In genomic region chr5:80863708-80864107, GRCh38 we compare ENCODE assay signal across 19 cellular contexts.
A peak's percentile ranks its signal among the peaks of the same experiment; 100 is the strongest.
DNase-seq lines count a peak whose midpoint lies in the region; ATAC-seq and TF ChIP-seq lines count a peak whose summit lies in the region.
"Had no signal": no experiment of that assay in that cellular context is flagged by ENCODE, and none has a peak within 500 bp of the region (broad histone marks: within the 10 kb centered on the region; RNA-seq: fewer than 3 reads in every experiment).

No MANE protein-coding gene starts in this region.

- H3K9me2 ChIP-seq in hepatocyte (replicated peaks; ENCODE audit: insufficient read depth) = no peaks in the 10 kb centered on the region

- peak overlapping the region; percentile 91 for H2BK5ac ChIP-seq in trophoblast cell (ENCODE audit: low read depth, low read length, poor library complexity)

- H3K9ac ChIP-seq in trophoblast cell (ENCODE audit: low read length) = no peak overlapping the region

- no peaks in the 10 kb centered on the region for H3K9me3 ChIP-seq in hepatocyte (ENCODE audit: low read depth)
- no peaks in the 10 kb centered on the region for H3K9me3 ChIP-seq in trophoblast cell (ENCODE audit: insufficient read depth, low read depth, low read length)

- no peaks in the 10 kb centered on the region for H3K27me3 ChIP-seq in hepatocyte
- H3K27me3 ChIP-seq in trophoblast cell (ENCODE audit: insufficient read depth, low read length) = no peaks in the 10 kb centered on the region

- H3K79me2 ChIP-seq in hepatocyte = no peaks in the 10 kb centered on the region
- peaks cover 3% of the 10 kb centered on the region for H3K79me2 ChIP-seq in trophoblast cell (ENCODE audit: control insufficient read depth, insufficient read depth, low read length, poor library complexity)

- 27% methylated on average over 3 of the region's 3 CpGs for WGBS in hepatocyte (ENCODE audit: low lambda C conversion rate, missing lambda C conversion rate)
- WGBS in trophoblast cell (ENCODE audit: extremely low coverage, insufficient coverage, insufficient read length) = no CpG with 5 or more reads among the region's 3 CpGs

- peak overlapping the region; percentile 47 for H4K12ac ChIP-seq in trophoblast cell (ENCODE audit: low read depth, low read length)

- no peaks in the 10 kb centered on the region for H3K36me3 ChIP-seq in hepatocyte (replicated peaks; ENCODE audit: insufficient read depth, low read depth)
- H3K36me3 ChIP-seq in trophoblast cell (ENCODE audit: control insufficient read depth in 1 of 2, insufficient read depth in 2 of 2, low read length in 2 of 2) = no peaks in the 10 kb centered on the region

- TF ChIP-seq CTCF in natural killer cell (IDR thresholded peaks at IDR 0.05) (no peak), hepatocyte (IDR thresholded peaks at IDR 0.05; ENCODE audit: poor library complexity) (no peak)

- H2AK5ac ChIP-seq in trophoblast cell (ENCODE audit: low read length) = no peak overlapping the region

- peaks cover 43 to 59% of the 10 kb centered on the region in 2 donors for H3K4me1 Mint-ChIP-seq in natural killer cell treated with Interleukin-12 subunit alpha and Interleukin-12 subunit beta and Interleukin-15 and Interleukin-18, amount 100 ng/mL, for 72 hours (ENCODE audit: low read depth in 2 of 2)
- H3K4me1 Mint-ChIP-seq in natural killer cell = peaks cover 10 to 11% of the 10 kb centered on the region in 2 donors
- H3K4me1 Mint-ChIP-seq in activated T-helper 1 cell treated with anti-CD3 and anti-CD28 coated beads, Interleukin-12 subunit alpha, Interleukin-12 subunit beta, Interleukin-2, Interleukin-4 antibody, amounts not matched to agents 30 ng/mL and 10 ng/mL and 1 ng/mL, durations not matched to agents 14 hours and 24 hours and 36 hours (ENCODE audit: low read depth) = peaks cover 68% of the 10 kb centered on the region

- no peak overlapping the region for H3K4ac ChIP-seq in trophoblast cell (ENCODE audit: low read depth, low read length)

- no peak for ATAC-seq in natural killer cell treated with Interleukin-12 subunit alpha and Interleukin-12 subunit beta and Interleukin-15 and Interleukin-18, amount 100 ng/mL, for 72 hours
- no peak for ATAC-seq in natural killer cell
- no peak for ATAC-seq in HG02885 (IDR thresholded peaks at IDR 0.05; ENCODE audit: poor library complexity, unreplicated experiment)
- ATAC-seq: Panc1 had no signal

- H3K36me3 Mint-ChIP-seq in natural killer cell treated with Interleukin-12 subunit alpha and Interleukin-12 subunit beta and Interleukin-15 and Interleukin-18, amount 100 ng/mL, for 72 hours = peaks cover 44% of the 10 kb centered on the region
- H3K36me3 Mint-ChIP-seq in natural killer cell = peaks cover 7% of the 10 kb centered on the region
- H3K36me3 Mint-ChIP-seq in activated T-helper 1 cell treated with anti-CD3 and anti-CD28 coated beads, Interleukin-12 subunit alpha, Interleukin-12 subunit beta, Interleukin-2, Interleukin-4 antibody, amounts not matched to agents 30 ng/mL and 10 ng/mL and 1 ng/mL, durations not matched to agents 14 hours and 24 hours and 36 hours (ENCODE audit: low read depth) = peaks cover 42% of the 10 kb centered on the region

- H3K4me3 Mint-ChIP-seq in natural killer cell treated with Interleukin-12 subunit alpha and Interleukin-12 subunit beta and Interleukin-15 and Interleukin-18, amount 100 ng/mL, for 72 hours = no peak overlapping the region
- H3K4me3 Mint-ChIP-seq in natural killer cell = no peak overlapping the region
- no peak overlapping the region for H3K4me3 Mint-ChIP-seq in activated T-helper 1 cell treated with anti-CD3 and anti-CD28 coated beads, Interleukin-12 subunit alpha, Interleukin-12 subunit beta, Interleukin-2, Interleukin-4 antibody, amounts not matched to agents 30 ng/mL and 10 ng/mL and 1 ng/mL, durations not matched to agents 14 hours and 24 hours and 36 hours
- H3K4me3 Mint-ChIP-seq: CD8-positive, alpha-beta memory T cell had no signal

- H3K4me1 ChIP-seq in hepatocyte (ENCODE audit: insufficient read depth) (no peaks in the 10 kb centered on the region), trophoblast cell (ENCODE audit: control insufficient read depth in 1 of 2, insufficient read depth in 2 of 2, low read length in 2 of 2) (peaks cover 9 to 12% of the 10 kb centered on the region in 2 experiments)

- H3K4me3 ChIP-seq in hepatocyte (no peak overlapping the region), trophoblast cell (ENCODE audit: low read depth, low read length) (no peak overlapping the region)

- no peak for DNase-seq in natural killer cell treated with Interleukin-12 subunit alpha and Interleukin-12 subunit beta and Interleukin-15 and Interleukin-18, amount 100 ng/mL, for 72 hours (ENCODE audit: low spot score)
- DNase-seq in natural killer cell (no peak), hepatocyte (ENCODE audit: low spot score) (no peak), trophoblast cell (no peak), NCI-H1694 treated with DMSO at 0.1 percent for 48 hours (lab: John Stamatoyannopoulos, UW) (no peak), GF-D8 (lab: John Stamatoyannopoulos, UW) (no peak)
- DNase-seq in activated T-helper 1 cell treated with anti-CD3 and anti-CD28 coated beads, Interleukin-12 subunit alpha, Interleukin-12 subunit beta, Interleukin-2, Interleukin-4 antibody, amounts not matched to agents 30 ng/mL and 10 ng/mL and 1 ng/mL, durations not matched to agents 14 hours and 24 hours and 36 hours (ENCODE audit: low spot score) = no peak
- DNase-seq: CD8-positive, alpha-beta memory T cell; DMS53; NCI-H1092 treated with DMSO at 0.1 percent for 48 hours; NCI-H1436 treated with DMSO at 0.1 percent for 48 hours; NCI-H2029 treated with DMSO at 0.1 percent for 48 hours; NCI-H226; NCI-H510A treated with DMSO at 0.1 percent for 48 hours; NCI-H774; SIG-M5 had no signal

- peak overlapping the region; percentile 60 to 95 for H3K27ac Mint-ChIP-seq in natural killer cell treated with Interleukin-12 subunit alpha and Interleukin-12 subunit beta and Interleukin-15 and Interleukin-18, amount 100 ng/mL, for 72 hours
- no peak overlapping the region for H3K27ac Mint-ChIP-seq in natural killer cell
- peak overlapping the region; percentile 64 for H3K27ac Mint-ChIP-seq in activated T-helper 1 cell treated with anti-CD3 and anti-CD28 coated beads, Interleukin-12 subunit alpha, Interleukin-12 subunit beta, Interleukin-2, Interleukin-4 antibody, amounts not matched to agents 30 ng/mL and 10 ng/mL and 1 ng/mL, durations not matched to agents 14 hours and 24 hours and 36 hours

- peaks cover 3% of the 10 kb centered on the region for H3K9me3 Mint-ChIP-seq in natural killer cell treated with Interleukin-12 subunit alpha and Interleukin-12 subunit beta and Interleukin-15 and Interleukin-18, amount 100 ng/mL, for 72 hours
- no peaks in the 10 kb centered on the region for H3K9me3 Mint-ChIP-seq in natural killer cell
- peaks cover 14% of the 10 kb centered on the region for H3K9me3 Mint-ChIP-seq in activated T-helper 1 cell treated with anti-CD3 and anti-CD28 coated beads, Interleukin-12 subunit alpha, Interleukin-12 subunit beta, Interleukin-2, Interleukin-4 antibody, amounts not matched to agents 30 ng/mL and 10 ng/mL and 1 ng/mL, durations not matched to agents 14 hours and 24 hours and 36 hours

- intact Hi-C loops in natural killer cell (cut with micrococcal nuclease) = loop anchor here (2.0 kb wide), 1 partner anchor 71 kb away; no protein-coding TSS in a partner anchor
- intact Hi-C loops in activated T-helper 1 cell treated with anti-CD3 and anti-CD28 coated beads, Interleukin-12 subunit alpha, Interleukin-12 subunit beta, Interleukin-2, Interleukin-4 antibody, amounts not matched to agents 30 ng/mL and 10 ng/mL and 1 ng/mL, durations not matched to agents 14 hours and 24 hours and 36 hours (cut with micrococcal nuclease) = loop anchor here (2.0 to 10.0 kb wide), 4 partner anchors 27 to 441 kb away; partner anchors contain the start of genes RASGRF2 and ZCCHC9

- H3K4me2 ChIP-seq in hepatocyte (peak overlapping the region; percentile 41), trophoblast cell (ENCODE audit: low read length) (no peak overlapping the region)

- H3K27me3 Mint-ChIP-seq in natural killer cell treated with Interleukin-12 subunit alpha and Interleukin-12 subunit beta and Interleukin-15 and Interleukin-18, amount 100 ng/mL, for 72 hours = no peaks in the 10 kb centered on the region
- H3K27me3 Mint-ChIP-seq in natural killer cell (ENCODE audit: low read depth in 2 of 2) = no peaks in the 10 kb centered on the region
- no peaks in the 10 kb centered on the region for H3K27me3 Mint-ChIP-seq in activated T-helper 1 cell treated with anti-CD3 and anti-CD28 coated beads, Interleukin-12 subunit alpha, Interleukin-12 subunit beta, Interleukin-2, Interleukin-4 antibody, amounts not matched to agents 30 ng/mL and 10 ng/mL and 1 ng/mL, durations not matched to agents 14 hours and 24 hours and 36 hours (ENCODE audit: insufficient read depth)
- H3K27me3 Mint-ChIP-seq: CD8-positive, alpha-beta memory T cell had no signal

- H3K79me1 ChIP-seq in trophoblast cell (ENCODE audit: low read length) = peaks cover 22% of the 10 kb centered on the region

- peak overlapping the region; percentile 44 for H2BK12ac ChIP-seq in trophoblast cell (ENCODE audit: low read length)

- H4K91ac ChIP-seq in trophoblast cell (ENCODE audit: low read depth, low read length) = no peak overlapping the region

- H2AFZ ChIP-seq in hepatocyte (no peak overlapping the region), trophoblast cell (ENCODE audit: insufficient read depth, low read length, poor library complexity) (no peak overlapping the region)

- H3K14ac ChIP-seq in trophoblast cell (ENCODE audit: low read length) = no peak overlapping the region

- H4K8ac ChIP-seq in trophoblast cell (ENCODE audit: low read depth, low read length) = no peak overlapping the region

- no peaks in the 10 kb centered on the region for H4K20me1 ChIP-seq in hepatocyte (ENCODE audit: insufficient read depth, poor library complexity, severe bottlenecking)

- H3K23ac ChIP-seq in trophoblast cell (ENCODE audit: low read length) = no peak overlapping the region

- H2BK120ac ChIP-seq in trophoblast cell (ENCODE audit: insufficient read depth, low read length, poor library complexity) = peak overlapping the region; percentile 18

- H3K27ac ChIP-seq in hepatocyte (peak overlapping the region; percentile 23), trophoblast cell (ENCODE audit: low read depth, low read length) (peak overlapping the region; percentile 86)
- H3K27ac ChIP-seq: C4-2B had no signal

- H3K18ac ChIP-seq in trophoblast cell (ENCODE audit: low read length) = no peak overlapping the region

Comparison
In these comparisons a context has a peak if more than half of its experiments do, and no peak if none do; other contexts are left out.
1. H3K27ac Mint-ChIP-seq: peak in natural killer cell treated with Interleukin-12 subunit alpha and Interleukin-12 subunit beta and Interleukin-15 and Interleukin-18, amount 100 ng/mL, for 72 hours (2 of 2) and activated T-helper 1 cell treated with anti-CD3 and anti-CD28 coated beads, Interleukin-12 subunit alpha, Interleukin-12 subunit beta, Interleukin-2, Interleukin-4 antibody, amounts not matched to agents 30 ng/mL and 10 ng/mL and 1 ng/mL, durations not matched to agents 14 hours and 24 hours and 36 hours (single experiment); none in natural killer cell (0 of 2).